ENCODE assay signal across 17 cellular contexts in the genomic region with DNA sequence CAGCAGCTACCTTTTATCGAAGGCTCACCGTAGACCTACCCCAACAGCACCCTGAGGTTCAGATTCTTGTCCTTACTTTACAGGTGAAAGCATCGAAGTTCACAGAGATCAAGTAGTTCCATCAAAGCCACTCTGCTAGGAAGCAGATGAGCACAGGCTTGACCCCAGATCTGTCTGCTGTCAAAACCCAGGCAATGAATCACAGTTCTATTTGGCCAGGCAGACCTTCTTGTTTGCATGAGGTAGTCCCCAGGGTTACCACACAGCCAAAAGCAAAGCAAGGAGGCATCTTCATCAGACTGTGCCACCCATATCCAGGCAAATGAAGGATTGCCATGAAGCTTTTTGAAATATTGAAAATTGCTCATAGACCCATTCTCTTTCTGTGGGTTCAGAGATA.
"Had no signal": no experiment of that assay in that cellular context is flagged by ENCODE, and none has a peak within 500 bp of the region (broad histone marks: within the 10 kb centered on the region; RNA-seq: fewer than 3 reads in every experiment).

No MANE protein-coding gene starts in this region.

- H3K9me3 ChIP-seq: adrenal gland, prostate gland, sigmoid colon had no signal

- DNase-seq: activated CD4-positive, alpha-beta T cell treated with anti-CD3 and anti-CD28 coated beads, Interleukin-2, amount 50 U/mL, for 4 hours; activated CD4-positive, CD25-positive, alpha-beta regulatory T cell treated with anti-CD3 and anti-CD28 coated beads, Interleukin-2, amount 50 U/mL, for 72 hours; activated naive CD4-positive, alpha-beta T cell treated with anti-CD3 and anti-CD28 coated beads, Interleukin-2, amount 50 U/mL, for 16 hours; activated T-cell treated with anti-CD3 and anti-CD28 coated beads, Interleukin-2, amount 50 U/mL, for 1 hour; adrenal gland; central memory CD4-positive, alpha-beta T cell; cortex of kidney; effector CD8-positive, alpha-beta T cell; erythroblast; naive B cell; nucleus accumbens; sigmoid colon; stimulated activated CD4-positive, alpha-beta T cell treated with anti-CD3 and anti-CD28 coated beads, Interleukin-2, amount 100 ng/mL, for 24 hours; stimulated activated naive B cell treated with anti-CD40 and anti-IgM and Interleukin-4, amounts not matched to agents 10 μg/mL and 1 μg/mL and 100 μg/mL, for 72 hours; substantia nigra; trophoblast cell had no signal

- H3K4me3 ChIP-seq: adrenal gland, prostate gland, sigmoid colon had no signal

- H3K27ac ChIP-seq: adrenal gland, prostate gland, sigmoid colon had no signal

- ATAC-seq: stimulated activated naive B cell treated with anti-CD40 and anti-IgM and Interleukin-4, amounts not matched to agents 10 μg/mL and 1 μg/mL and 100 μg/mL, for 72 hours had no signal

- H3K36me3 ChIP-seq: adrenal gland, prostate gland, sigmoid colon had no signal

- H3K27me3 ChIP-seq: adrenal gland, sigmoid colon had no signal
